9 cellular contexts compared by ENCODE assay signal in genomic region chr17:35766903-35767510, GRCh38. TPM values are rescaled to one million over a fixed set of nuclear protein-coding genes. Genes with fewer than 3 reads are reported as not detected.
DNase-seq lines count a peak whose midpoint lies in the region; ATAC-seq, FAIRE-seq and TF ChIP-seq lines count a peak whose summit lies in the region.
"Had no signal": no experiment of that assay in that cellular context is flagged by ENCODE, and none has a peak within 500 bp of the region (broad histone marks: within the 10 kb centered on the region; RNA-seq: fewer than 3 reads in every experiment).

No MANE protein-coding gene starts in this region.

- no peaks in the 10 kb centered on the region for H3K36me3 ChIP-seq in WERI-Rb-1
- H3K36me3 ChIP-seq: SJSA1 had no signal

- no peak for DNase-seq in D721Med (ENCODE audit: insufficient read length, low spot score)
- DNase-seq in HFFc6: peak; percentile 46
- peak; percentile 33 for DNase-seq in WERI-Rb-1
- DNase-seq in germinal center (ENCODE audit: low spot score): peak; percentile 58
- DNase-seq in superior temporal gyrus (ENCODE audit: extremely low spot score): peak; percentile 41

- H3K27ac ChIP-seq in WERI-Rb-1: no peak overlapping the region
- H3K27ac ChIP-seq: SJSA1 had no signal

- H3K36me3 Mint-ChIP-seq in HFFc6 (ENCODE audit: low read depth): no peaks in the 10 kb centered on the region

- H3K4me3 ChIP-seq in WERI-Rb-1 (ENCODE audit: low read depth, low read length): no peak overlapping the region
- H3K4me3 ChIP-seq: SJSA1 had no signal

- no peak overlapping the region for H3K27ac Mint-ChIP-seq in HFFc6

- ATAC-seq in HG02588 (IDR thresholded peaks at IDR 0.05; ENCODE audit: unreplicated experiment): no peak
- ATAC-seq in GM18517 (IDR thresholded peaks at IDR 0.05; ENCODE audit: unreplicated experiment): no peak
- ATAC-seq in GM19467 (IDR thresholded peaks at IDR 0.05; ENCODE audit: unreplicated experiment): no peak

- no peaks in the 10 kb centered on the region for H3K9me3 ChIP-seq in WERI-Rb-1 (ENCODE audit: severe bottlenecking)
- H3K9me3 ChIP-seq: SJSA1 had no signal

- peak; percentile 46 for TF ChIP-seq CTCF in D721Med (IDR thresholded peaks at IDR 0.05; ENCODE audit: insufficient read depth, missing control alignments)
- TF ChIP-seq CTCF in HFFc6 (IDR thresholded peaks at IDR 0.05): peak; percentile 80
- peak; percentile 49; the same call in 1 of the 2 replicates for TF ChIP-seq CTCF in WERI-Rb-1 (IDR thresholded peaks at IDR 0.05; ENCODE audit: low read depth, low read length)

- no peak for FAIRE-seq in D721Med (lab: Jason Lieb, UNC)

- no peaks in the 10 kb centered on the region for H3K9me3 Mint-ChIP-seq in HFFc6

- H3K27me3 ChIP-seq in WERI-Rb-1 (ENCODE audit: insufficient read depth, low read depth, severe bottlenecking): no peaks in the 10 kb centered on the region
- H3K27me3 ChIP-seq: SJSA1 had no signal

- H3K4me1 Mint-ChIP-seq in HFFc6 (ENCODE audit: low read depth): peaks cover 10% of the 10 kb centered on the region

- H3K4me3 Mint-ChIP-seq in HFFc6: no peak overlapping the region

- H3K27me3 Mint-ChIP-seq in HFFc6 (ENCODE audit: insufficient read depth): peaks cover 41% of the 10 kb centered on the region

RNA-seq across cellular contexts. Expression of gene C17orf50, which starts 6.3 kb away (rescaled TPM):
- total RNA-seq in HFFc6 (2021; fragmentation: NEBNext Ultra II Directional; extraction: Animal tissue kit (Norgen Biotek cat#: 25700)): not detected
- total RNA-seq: SJSA1 had no signal

RNA-seq across cellular contexts. Expression of gene GAS2L2, which starts 14.0 kb away (rescaled TPM):
- total RNA-seq in HFFc6 (2021; fragmentation: NEBNext Ultra II Directional; extraction: Animal tissue kit (Norgen Biotek cat#: 25700)): not detected
- total RNA-seq: SJSA1 had no signal

RNA-seq across cellular contexts. Expression of gene MMP28, which starts 28.4 kb away (rescaled TPM):
- total RNA-seq in HFFc6 (2021; fragmentation: NEBNext Ultra II Directional; extraction: Animal tissue kit (Norgen Biotek cat#: 25700)): not detected

RNA-seq across cellular contexts. Expression of gene RASL10B, which starts 35.6 kb away (rescaled TPM):
- 1 to 10 TPM; 1.7 to 5.0 (median 1.8) TPM for total RNA-seq in HFFc6 (2021; fragmentation: NEBNext Ultra II Directional; extraction: Animal tissue kit (Norgen Biotek cat#: 25700))

RNA-seq across cellular contexts. Expression of gene TAF15, which starts 42.3 kb away (rescaled TPM):
- 100 to 1,000 TPM; 132 to 170 (median 146) TPM for total RNA-seq in HFFc6 (2021; fragmentation: NEBNext Ultra II Directional; extraction: Animal tissue kit (Norgen Biotek cat#: 25700))
